In the genomic region with DNA sequence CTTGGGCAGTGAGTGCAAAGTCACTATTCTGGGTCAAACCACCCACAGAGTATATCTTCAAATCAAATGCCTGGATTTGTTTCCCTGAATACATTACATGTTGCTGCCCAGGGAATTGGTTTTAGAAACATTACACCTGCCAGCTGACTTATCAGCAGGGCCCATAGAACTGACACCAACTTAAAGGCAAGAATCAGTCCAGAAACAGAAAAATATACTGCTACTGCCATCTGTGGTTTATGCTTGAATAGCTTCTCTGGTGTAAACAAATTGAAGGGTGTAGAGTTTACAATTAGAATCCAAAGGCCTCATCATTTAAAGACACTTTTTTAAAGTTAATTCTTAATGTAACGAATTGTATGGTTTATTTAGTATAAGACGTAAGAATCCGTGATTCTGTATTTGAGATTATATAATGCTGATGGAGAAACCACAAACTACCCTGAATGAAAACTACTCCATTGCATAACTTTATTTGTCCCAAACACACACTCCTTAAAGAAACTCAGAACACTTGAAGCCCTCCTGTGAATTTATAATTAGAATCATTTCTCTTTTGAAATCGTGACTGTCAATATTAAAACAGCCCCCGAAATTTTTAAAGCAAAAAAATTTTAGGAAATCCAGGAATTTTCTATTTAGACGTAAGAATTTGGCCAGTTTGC, we compare ENCODE assay signal across 10 cellular contexts. TPM values are rescaled to one million over a fixed set of nuclear protein-coding genes. Genes with fewer than 3 reads are reported as not detected.
A peak's percentile ranks its signal among the peaks of the same experiment; 100 is the strongest.
DNase-seq lines count a peak whose midpoint lies in the region; TF ChIP-seq lines count a peak whose summit lies in the region.
"Had no signal": no experiment of that assay in that cellular context is flagged by ENCODE, and none has a peak within 500 bp of the region (broad histone marks: within the 10 kb centered on the region; RNA-seq: fewer than 3 reads in every experiment).

No MANE protein-coding gene starts in this region.

- no peak overlapping the region for H3K4me2 ChIP-seq in MM.1S (ENCODE audit: low read depth, low read length)
- no peak overlapping the region for H3K4me2 ChIP-seq in mammary epithelial cell (ENCODE audit: insufficient read depth, low read depth, low read length)

- H3K27me3 ChIP-seq in MM.1S (replicated peaks; ENCODE audit: insufficient read depth, low read length): no peaks in the 10 kb centered on the region
- no peaks in the 10 kb centered on the region for H3K27me3 ChIP-seq in mammary epithelial cell (ENCODE audit: insufficient read depth, low read length)

- no peaks in the 10 kb centered on the region for H3K36me3 Mint-ChIP-seq in activated CD4-positive, alpha-beta memory T cell treated with anti-CD3 and anti-CD28 coated beads, Interleukin-2, amount 10 ng/mL, durations not matched to agents 7 days and 5 days (ENCODE audit: low read depth)
- H3K36me3 Mint-ChIP-seq: activated naive CD4-positive, alpha-beta T cell treated with anti-CD3 and anti-CD28 coated beads, Interleukin-2, amount 50 U/mL, for 24 hours had no signal

- no TSS peak for BruUV-seq in mammary epithelial cell (replicated peaks; lab: Mats Ljungman, UMichigan)

- CTCF ChIA-PET in mammary epithelial cell (lab: Charles Lee; ENCODE audit: low non-redundant PET): interaction anchor here (0.5 to 0.7 kb wide), 5 partner anchors 57 to 1662 kb away, joined by 3 to 10 read pairs (median 3); a partner anchor contains a TSS
- CTCF ChIA-PET in activated CD4-positive, alpha-beta memory T cell treated with anti-CD3 and anti-CD28 coated beads, Interleukin-2, amount 10 ng/mL, durations not matched to agents 7 days and 5 days (lab: Charles Lee): interaction anchor here (0.6 to 4.6 kb wide), 9 partner anchors 10 to 209 kb away, joined by 3 to 31 read pairs (median 4); a partner anchor contains a TSS

- peaks cover 11% of the 10 kb centered on the region for H3K79me2 ChIP-seq in MM.1S (ENCODE audit: low read length)
- peaks cover 33% of the 10 kb centered on the region for H3K79me2 ChIP-seq in mammary epithelial cell (ENCODE audit: insufficient read depth, low read length)

- no peaks in the 10 kb centered on the region for H3K9me3 ChIP-seq in MM.1S (replicated peaks; ENCODE audit: insufficient read depth, low read length)
- H3K9me3 ChIP-seq in mammary epithelial cell (replicated peaks; ENCODE audit: insufficient read depth, low read length): no peaks in the 10 kb centered on the region
- H3K9me3 ChIP-seq: psoas muscle had no signal

- H3K27me3 Mint-ChIP-seq in activated CD4-positive, alpha-beta memory T cell treated with anti-CD3 and anti-CD28 coated beads, Interleukin-2, amount 10 ng/mL, durations not matched to agents 7 days and 5 days: peaks cover 82% of the 10 kb centered on the region

- no peak overlapping the region for H3K4me3 ChIP-seq in MM.1S (ENCODE audit: low read length)
- no peak overlapping the region for H3K4me3 ChIP-seq in mammary epithelial cell (replicated peaks in 1 of 3; ENCODE audit: insufficient read depth in 1 of 3, low read depth in 2 of 3, low read length in 3 of 3)
- no peak overlapping the region for H3K4me3 ChIP-seq in retinal pigment epithelial cell (ENCODE audit: low read length)
- H3K4me3 ChIP-seq: psoas muscle had no signal

- peaks cover 10% of the 10 kb centered on the region for H3K4me1 Mint-ChIP-seq in activated CD4-positive, alpha-beta memory T cell treated with anti-CD3 and anti-CD28 coated beads, Interleukin-2, amount 10 ng/mL, durations not matched to agents 7 days and 5 days

- H3K9me3 Mint-ChIP-seq in activated CD4-positive, alpha-beta memory T cell treated with anti-CD3 and anti-CD28 coated beads, Interleukin-2, amount 10 ng/mL, durations not matched to agents 7 days and 5 days: no peaks in the 10 kb centered on the region
- H3K9me3 Mint-ChIP-seq: activated naive CD4-positive, alpha-beta T cell treated with anti-CD3 and anti-CD28 coated beads, Interleukin-2, amount 50 U/mL, for 24 hours had no signal

- no peak overlapping the region for H3K27ac ChIP-seq in MM.1S (ENCODE audit: low read length)
- no peak overlapping the region for H3K27ac ChIP-seq in mammary epithelial cell (ENCODE audit: insufficient read depth, low read depth, low read length)
- H3K27ac ChIP-seq: psoas muscle had no signal

- H3K9me2 ChIP-seq in MM.1S (replicated peaks; ENCODE audit: insufficient read depth, low read length): no peaks in the 10 kb centered on the region

- H3K9ac ChIP-seq in MM.1S (ENCODE audit: low read length) (no peak overlapping the region), mammary epithelial cell (ENCODE audit: insufficient read depth, low read length) (no peak overlapping the region)

- intact Hi-C loops in mammary epithelial cell (cut with micrococcal nuclease): loop anchor here (1.0 to 5.0 kb wide), 3 partner anchors 53 to 213 kb away; no protein-coding TSS in a partner anchor

- H3K4me3 Mint-ChIP-seq in activated CD4-positive, alpha-beta memory T cell treated with anti-CD3 and anti-CD28 coated beads, Interleukin-2, amount 10 ng/mL, durations not matched to agents 7 days and 5 days: no peak overlapping the region
- H3K4me3 Mint-ChIP-seq: activated naive CD4-positive, alpha-beta T cell treated with anti-CD3 and anti-CD28 coated beads, Interleukin-2, amount 50 U/mL, for 24 hours had no signal

- no peak overlapping the region for H2AFZ ChIP-seq in MM.1S (ENCODE audit: low read length)
- no peak overlapping the region for H2AFZ ChIP-seq in mammary epithelial cell (ENCODE audit: low read depth, low read length)

- in situ Hi-C loops in mammary epithelial cell (cut with MboI; ENCODE audit: low sequenced_read_pairs in 2 of 2): no loop called here

- no peak overlapping the region for H3K27ac Mint-ChIP-seq in activated CD4-positive, alpha-beta memory T cell treated with anti-CD3 and anti-CD28 coated beads, Interleukin-2, amount 10 ng/mL, durations not matched to agents 7 days and 5 days
- H3K27ac Mint-ChIP-seq: activated naive CD4-positive, alpha-beta T cell treated with anti-CD3 and anti-CD28 coated beads, Interleukin-2, amount 50 U/mL, for 24 hours had no signal

- H3F3A ChIP-seq in MM.1S (ENCODE audit: insufficient read depth, low read length): peaks cover 8% of the 10 kb centered on the region; the same call in 1 of the 2 replicates

- H3K36me3 ChIP-seq in MM.1S (replicated peaks; ENCODE audit: insufficient read depth, low read length): no peaks in the 10 kb centered on the region
- no peaks in the 10 kb centered on the region for H3K36me3 ChIP-seq in mammary epithelial cell (ENCODE audit: insufficient read depth, low read length)

- TF ChIP-seq CTCF in MM.1S (IDR thresholded peaks at IDR 0.05; ENCODE audit: low read length) (peak; percentile 43), mammary epithelial cell (conservative IDR thresholded peaks at IDR 0.05 in 1 of 2, IDR thresholded peaks at IDR 0.05 in 1 of 2; ENCODE audit: extremely low read depth in 1 of 2, insufficient read depth in 1 of 2, low read depth in 1 of 2, low read length in 2 of 2) (peak; percentile 45 to 52), retinal pigment epithelial cell (conservative IDR thresholded peaks at IDR 0.05; ENCODE audit: low read depth, low read length) (peak; percentile 39)

- H4K20me1 ChIP-seq in MM.1S (ENCODE audit: insufficient read depth, low read length): no peaks in the 10 kb centered on the region
- no peaks in the 10 kb centered on the region for H4K20me1 ChIP-seq in mammary epithelial cell (ENCODE audit: insufficient read depth, low read length)

- dilution Hi-C loops in mammary epithelial cell (cut with HindIII; ENCODE audit: low sequenced_read_pairs): loop anchor here (5.0 kb wide), 1 partner anchor 108 kb away; no protein-coding TSS in a partner anchor

- WGBS in mammary epithelial cell (ENCODE audit: low coverage, missing lambda C conversion rate): 79% methylated on average over 6 of the region's 6 CpGs

- H3K4me1 ChIP-seq in MM.1S (ENCODE audit: low read length) (0 out of 2 replicates have a peak, but pooled peaks cover 5% of the 10 kb centered on the region), mammary epithelial cell (ENCODE audit: insufficient read depth, low read length) (peaks cover 10% of the 10 kb centered on the region)

- DNase-seq in NCI-H2196 (lab: John Stamatoyannopoulos, UW; ENCODE audit: unreplicated experiment) (peak; percentile 37), NCI-H2196 treated with DMSO at 0.1 percent for 48 hours (lab: John Stamatoyannopoulos, UW; ENCODE audit: unreplicated experiment) (no peak), MM.1S (peak; percentile 40), mammary epithelial cell (no peak), retinal pigment epithelial cell (ENCODE audit: low read depth) (no peak)
- no peak for DNase-seq in stimulated activated CD4-positive, alpha-beta T cell treated with anti-CD3 and anti-CD28 coated beads, Interleukin-4, amount 100 ng/mL, for 1 hour
- DNase-seq in activated CD4-positive, alpha-beta memory T cell treated with anti-CD3 and anti-CD28 coated beads, Interleukin-2, amount 10 ng/mL, durations not matched to agents 7 days and 5 days: no peak
- DNase-seq in activated effector memory CD4-positive, alpha-beta T cell treated with Interleukin-2 at 50 U/mL for 16 hours: no peak
- DNase-seq: psoas muscle had no signal

- POLR2A ChIA-PET in activated CD4-positive, alpha-beta memory T cell treated with anti-CD3 and anti-CD28 coated beads, Interleukin-2, amount 10 ng/mL, durations not matched to agents 7 days and 5 days (lab: Charles Lee): interaction anchor here (0.9 to 2.1 kb wide), 3 partner anchors 15 to 97 kb away, joined by 3 to 5 read pairs (median 4); a partner anchor contains a TSS

RNA-seq across cellular contexts. Expression of a gene that starts 6.2 kb away (rescaled TPM):
- total RNA-seq in mammary epithelial cell: 1 to 10 TPM; 3.2 to 4.8 TPM
- 0.76 TPM for polyA plus RNA-seq in mammary epithelial cell
- polyA minus RNA-seq in mammary epithelial cell: 1.1 TPM
- under 1 TPM; 0.28 to 0.76 TPM for total RNA-seq in activated CD4-positive, alpha-beta memory T cell treated with anti-CD3 and anti-CD28 coated beads, Interleukin-2, amount 10 ng/mL, durations not matched to agents 7 days and 5 days

RNA-seq across cellular contexts. Expression of a gene that starts 12.0 kb away (rescaled TPM):
- total RNA-seq in mammary epithelial cell: 1 to 10 TPM; 4.2 to 6.2 TPM
- polyA plus RNA-seq in mammary epithelial cell: 1.6 TPM
- 2.3 TPM for polyA minus RNA-seq in mammary epithelial cell
- not detected for total RNA-seq in activated CD4-positive, alpha-beta memory T cell treated with anti-CD3 and anti-CD28 coated beads, Interleukin-2, amount 10 ng/mL, durations not matched to agents 7 days and 5 days

Comparison
In these comparisons a context has a peak if more than half of its experiments do, and no peak if none do; other contexts are left out.
1. DNase-seq: peak in NCI-H2196 (single experiment) and MM.1S (single experiment); none in NCI-H2196 treated with DMSO at 0.1 percent for 48 hours (single experiment), mammary epithelial cell (single experiment), retinal pigment epithelial cell (single experiment), stimulated activated CD4-positive, alpha-beta T cell treated with anti-CD3 and anti-CD28 coated beads, Interleukin-4, amount 100 ng/mL, for 1 hour (single experiment), activated CD4-positive, alpha-beta memory T cell treated with anti-CD3 and anti-CD28 coated beads, Interleukin-2, amount 10 ng/mL, durations not matched to agents 7 days and 5 days (single experiment) and activated effector memory CD4-positive, alpha-beta T cell treated with Interleukin-2 at 50 U/mL for 16 hours (single experiment).
2. RNA of a gene that starts 12.0 kb away (total RNA-seq): 4.2 to 6.2 TPM in mammary epithelial cell; not detected in activated CD4-positive, alpha-beta memory T cell treated with anti-CD3 and anti-CD28 coated beads, Interleukin-2, amount 10 ng/mL, durations not matched to agents 7 days and 5 days; every median in the first group is over 4 times any median in the second.
3. Peak in every context shown above with its lines, with median percentiles within 50 percentile points of each other: CTCF ChIP-seq.